21 cellular contexts compared by ENCODE assay signal in the genomic region with DNA sequence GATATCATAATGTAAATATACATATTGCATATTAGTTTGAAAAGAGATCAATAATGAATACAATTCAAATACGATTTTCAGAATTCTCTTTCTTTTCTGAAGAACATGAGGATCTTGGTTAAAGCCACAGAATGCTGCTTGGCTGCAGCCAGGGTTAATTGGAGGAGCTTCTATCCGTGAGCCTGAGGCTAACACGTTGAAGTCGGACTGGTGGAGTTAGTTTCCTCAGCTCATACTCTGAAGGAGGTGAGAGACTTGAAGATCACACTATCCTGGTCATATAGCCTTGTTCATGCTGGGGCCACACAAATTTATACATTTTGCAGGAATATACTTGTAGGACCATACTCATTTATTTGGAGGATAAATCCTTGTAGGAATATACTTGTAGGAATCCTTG.
"Had no signal": no experiment of that assay in that cellular context is flagged by ENCODE, and none has a peak within 500 bp of the region (broad histone marks: within the 10 kb centered on the region; RNA-seq: fewer than 3 reads in every experiment).

No MANE protein-coding gene starts in this region.

- H3K4me3 ChIP-seq: esophagus muscularis mucosa, gastrocnemius medialis, left ventricle myocardium inferior, lower lobe of right lung, neural progenitor cell, ovary, stomach, thoracic aorta, transverse colon had no signal

- H3K27ac ChIP-seq: epithelial cell of prostate, esophagus muscularis mucosa, gastrocnemius medialis, left ventricle myocardium inferior, lower lobe of right lung, neural progenitor cell, ovary, stomach, thoracic aorta, transverse colon had no signal

- H3K27me3 ChIP-seq: esophagus muscularis mucosa, gastrocnemius medialis, neural progenitor cell, ovary, transverse colon had no signal

- H2AFZ ChIP-seq: neural progenitor cell had no signal

- H3K4me1 ChIP-seq: esophagus muscularis mucosa, gastrocnemius medialis, left ventricle myocardium inferior, lower lobe of right lung, neural progenitor cell, stomach, transverse colon had no signal

- H3K9ac ChIP-seq: neural progenitor cell had no signal

- H3K9me3 ChIP-seq: esophagus muscularis mucosa, gastrocnemius medialis, left ventricle myocardium inferior, lower lobe of right lung, ovary, stomach, thoracic aorta, transverse colon had no signal

- FAIRE-seq: endometrium had no signal

- H3K4me2 ChIP-seq: neural progenitor cell had no signal

- H3K36me3 ChIP-seq: esophagus muscularis mucosa, gastrocnemius medialis, left ventricle myocardium inferior, lower lobe of right lung, neural progenitor cell, ovary, stomach, thoracic aorta, transverse colon had no signal

- DNase-seq: effector memory CD4-positive, alpha-beta T cell; gastrocnemius medialis; left cardiac atrium; left ventricle myocardium inferior; lower lobe of right lung; midbrain; nucleus accumbens; ovary; right cardiac atrium; small intestine; stimulated activated CD4-positive, alpha-beta T cell treated with anti-CD3 and anti-CD28 coated beads, Interleukin-12 subunit alpha, Interleukin-12 subunit beta, amount 100 ng/mL, for 4 hours; stimulated activated naive CD4-positive, alpha-beta T cell; stomach; substantia nigra; transverse colon had no signal

- ATAC-seq: gastrocnemius medialis; left cardiac atrium; lower lobe of right lung; natural killer cell treated with Interleukin-12 subunit alpha and Interleukin-12 subunit beta and Interleukin-15 and Interleukin-18, amount 100 ng/mL, for 72 hours; right cardiac atrium had no signal
